Comparison of ENCODE assay signal across 18 cellular contexts in genomic region chr14:70931008-70931407, GRCh38. TPM values are rescaled to one million over a fixed set of nuclear protein-coding genes. Genes with fewer than 3 reads are reported as not detected.
A peak's percentile ranks its signal among the peaks of the same experiment; 100 is the strongest.
DNase-seq lines count a peak whose midpoint lies in the region; ATAC-seq and TF ChIP-seq lines count a peak whose summit lies in the region.
"Had no signal": no experiment of that assay in that cellular context is flagged by ENCODE, and none has a peak within 500 bp of the region (broad histone marks: within the 10 kb centered on the region; RNA-seq: fewer than 3 reads in every experiment).

No MANE protein-coding gene starts in this region.

- in situ Hi-C loops in mammary epithelial cell (cut with MboI; ENCODE audit: low sequenced_read_pairs in 2 of 2) = no loop called here

- no peak overlapping the region for H2BK5ac ChIP-seq in H9 (ENCODE audit: insufficient read length, low read length)

- H3K23me2 ChIP-seq in H9 (ENCODE audit: insufficient read length, low read depth, low read length, poor library complexity, severe bottlenecking) = no peaks in the 10 kb centered on the region

- H4K91ac ChIP-seq in H9 (ENCODE audit: insufficient read length, low read depth, low read length) = no peak overlapping the region

- H3K9me3 Mint-ChIP-seq in MCF 10A (ENCODE audit: unreplicated experiment) (no peaks in the 10 kb centered on the region), H9 (no peaks in the 10 kb centered on the region; a peak in 1 of 5 replicates)
- H3K9me3 Mint-ChIP-seq in activated T-helper 17 cell treated with anti-CD3 and anti-CD28 coated beads, Interleukin-2, amount 50 U/mL, for 72 hours = no peaks in the 10 kb centered on the region

- H3K9me3 ChIP-seq in mammary epithelial cell (replicated peaks; ENCODE audit: insufficient read depth, low read length) (no peaks in the 10 kb centered on the region), H9 (ENCODE audit: control insufficient read depth, low read depth, low read length) (no peaks in the 10 kb centered on the region)
- H3K9me3 ChIP-seq: HAP-1, SJCRH30 had no signal

- H3K4me2 ChIP-seq in mammary epithelial cell (ENCODE audit: insufficient read depth, low read depth, low read length) (peak overlapping the region; percentile 39), H9 (ENCODE audit: insufficient read depth, insufficient read length, low read length) (no peak overlapping the region)

- peaks cover 95% of the 10 kb centered on the region for H3K79me2 ChIP-seq in mammary epithelial cell (ENCODE audit: insufficient read depth, low read length)
- peaks cover 18% of the 10 kb centered on the region; the same call in 1 of the 2 replicates for H3K79me2 ChIP-seq in H9 (ENCODE audit: insufficient read depth, low read length)

- ATAC-seq in activated T-helper 17 cell treated with anti-CD3 and anti-CD28 coated beads, Interleukin-2, amount 50 U/mL, for 72 hours (replicated peaks) = no peak
- peak; percentile 29 for ATAC-seq in foreskin keratinocyte
- ATAC-seq: PC-3 had no signal

- no peaks in the 10 kb centered on the region for H3K36me3 ChIP-seq in mammary epithelial cell (ENCODE audit: insufficient read depth, low read length)
- H3K36me3 ChIP-seq: SJCRH30 had no signal

- no peaks in the 10 kb centered on the region for H3K79me1 ChIP-seq in H9 (ENCODE audit: insufficient read depth, low read depth, low read length, poor library complexity, severe bottlenecking)

- no peak overlapping the region for H4K8ac ChIP-seq in H9 (replicated peaks; ENCODE audit: insufficient read length, low read depth, low read length)

- H3K9ac ChIP-seq in mammary epithelial cell (ENCODE audit: insufficient read depth, low read length) (no peak overlapping the region), H9 (ENCODE audit: extremely low read depth, insufficient read length, low read length) (no peak overlapping the region)
- H3K9ac ChIP-seq: BLaER1 had no signal

- H3K23ac ChIP-seq in H9 (ENCODE audit: insufficient read length, low read depth, low read length) = no peak overlapping the region

- no peak overlapping the region for H3K27ac Mint-ChIP-seq in MCF 10A (ENCODE audit: low read depth, unreplicated experiment)
- peak overlapping the region; percentile 68 for H3K27ac Mint-ChIP-seq in activated T-helper 17 cell treated with anti-CD3 and anti-CD28 coated beads, Interleukin-2, amount 50 U/mL, for 72 hours
- no peak overlapping the region; a peak in 1 of 7 replicates for H3K27ac Mint-ChIP-seq in H9

- no peak overlapping the region for H2BK12ac ChIP-seq in H9 (ENCODE audit: insufficient read length, low read depth, low read length)

- no peak overlapping the region for H2BK15ac ChIP-seq in H9 (ENCODE audit: low read depth, low read length)

- H3K36me3 Mint-ChIP-seq in MCF 10A (ENCODE audit: insufficient read depth, unreplicated experiment) (no peaks in the 10 kb centered on the region), H9 (ENCODE audit: insufficient read depth in 1 of 3, low read depth in 3 of 3) (peaks cover under 1 to 3% (median 3%) of the 10 kb centered on the region in 3 experiments; a peak in 3 of 7 replicates)
- peaks cover 8% of the 10 kb centered on the region for H3K36me3 Mint-ChIP-seq in activated T-helper 17 cell treated with anti-CD3 and anti-CD28 coated beads, Interleukin-2, amount 50 U/mL, for 72 hours (ENCODE audit: low read depth)

- H3K4me1 Mint-ChIP-seq in MCF 10A (ENCODE audit: insufficient read depth, unreplicated experiment) = peaks cover 30% of the 10 kb centered on the region
- H3K4me1 Mint-ChIP-seq in activated T-helper 17 cell treated with anti-CD3 and anti-CD28 coated beads, Interleukin-2, amount 50 U/mL, for 72 hours = peaks cover 54% of the 10 kb centered on the region
- H3K4me1 Mint-ChIP-seq in H9 = peaks cover 7 to 12% of the 10 kb centered on the region in 2 experiments

- no peak overlapping the region for H3K56ac ChIP-seq in H9 (ENCODE audit: insufficient read length, low read depth, low read length)

- dilution Hi-C loops in mammary epithelial cell (cut with HindIII; ENCODE audit: low sequenced_read_pairs) = no loop called here

- H4K20me1 ChIP-seq in mammary epithelial cell (ENCODE audit: insufficient read depth, low read length) (peaks cover 3% of the 10 kb centered on the region), H9 (ENCODE audit: control insufficient read depth, insufficient read depth, insufficient read length) (no peaks in the 10 kb centered on the region)

- H4K5ac ChIP-seq in H9 (ENCODE audit: insufficient read length, low read depth, low read length) = no peak overlapping the region

- BruUV-seq in mammary epithelial cell (replicated peaks; lab: Mats Ljungman, UMichigan) (no TSS peak), MCF 10A (replicated peaks; lab: Mats Ljungman, UMichigan) (no TSS peak)

- H2AFZ ChIP-seq in mammary epithelial cell (ENCODE audit: low read depth, low read length) (no peak overlapping the region), H9 (ENCODE audit: low read length) (no peak overlapping the region)

- CTCF ChIA-PET in mammary epithelial cell (lab: Charles Lee; ENCODE audit: low non-redundant PET) (interaction anchor here (0.9 kb wide), 1 partner anchor 121 kb away, joined by 3 read pairs; the partner anchor contains the start of gene MAP3K9), MCF 10A (lab: Yijun Ruan, JAX) (interaction anchor here (0.6 to 1.0 kb wide), 2 partner anchors 42 to 114 kb away, joined by 3 read pairs; no protein-coding TSS in a partner anchor)

- DNase-seq in mammary epithelial cell (peak; percentile 61), MCF 10A (ENCODE audit: unreplicated experiment) (no peak), foreskin keratinocyte (peak; percentile 40 to 48), H9 (no peak), NCI-H2081 treated with DMSO at 0.1 percent for 48 hours (lab: John Stamatoyannopoulos, UW) (no peak)
- DNase-seq in activated CD4-positive, alpha-beta T cell treated with anti-CD3 and anti-CD28 coated beads for 1 hour = no peak
- DNase-seq: GF-D8, NCI-H1417 treated with DMSO at 0.1 percent for 48 hours, NCI-H187 treated with DMSO at 0.1 percent for 48 hours, NCI-H345, NCI-H524 treated with DMSO at 0.1 percent for 48 hours, PC-3, RPMI8226, SJCRH30 had no signal

- intact Hi-C loops in mammary epithelial cell (cut with micrococcal nuclease) = no loop called here
- intact Hi-C loops in MCF 10A (cut with micrococcal nuclease) = no loop called here

- H3K27me3 ChIP-seq in mammary epithelial cell (ENCODE audit: insufficient read depth, low read length) (no peaks in the 10 kb centered on the region), foreskin keratinocyte (no peaks in the 10 kb centered on the region), H9 (ENCODE audit: insufficient read depth, low read length) (no peaks in the 10 kb centered on the region)
- H3K27me3 ChIP-seq: BLaER1, SJCRH30 had no signal

- no peak overlapping the region for H3K18ac ChIP-seq in H9 (ENCODE audit: insufficient read length, low read depth, low read length)

- no peak overlapping the region for H3T11ph ChIP-seq in H9 (ENCODE audit: low read length)

- no peak overlapping the region for H2BK20ac ChIP-seq in H9 (ENCODE audit: low read depth, low read length, poor library complexity, severe bottlenecking)

- no peak overlapping the region for H3K4ac ChIP-seq in H9 (ENCODE audit: low read depth, low read length)

- TF ChIP-seq CTCF in mammary epithelial cell (conservative IDR thresholded peaks at IDR 0.05 in 1 of 2, IDR thresholded peaks at IDR 0.05 in 1 of 2; ENCODE audit: extremely low read depth in 1 of 2, insufficient read depth in 1 of 2, low read depth in 1 of 2, low read length in 2 of 2) = no peak
- TF ChIP-seq CTCF in MCF 10A (IDR thresholded peaks at IDR 0.05; ENCODE audit: unreplicated experiment) = no peak
- TF ChIP-seq CTCF in foreskin keratinocyte (conservative IDR thresholded peaks at IDR 0.05) = no peak
- TF ChIP-seq CTCF in H9 (conservative IDR thresholded peaks at IDR 0.05) = no peak

- no peak overlapping the region for H3K14ac ChIP-seq in H9 (ENCODE audit: insufficient read depth, low read length)

- H3K4me3 Mint-ChIP-seq in MCF 10A (ENCODE audit: unreplicated experiment) = no peak overlapping the region
- peak overlapping the region; percentile 15 for H3K4me3 Mint-ChIP-seq in activated T-helper 17 cell treated with anti-CD3 and anti-CD28 coated beads, Interleukin-2, amount 50 U/mL, for 72 hours
- H3K4me3 Mint-ChIP-seq in H9 = no peak overlapping the region

- no peak overlapping the region for H2AK5ac ChIP-seq in H9 (ENCODE audit: insufficient read length, low read length)

- POLR2A ChIA-PET in MCF 10A (lab: Yijun Ruan, JAX) = interaction anchor here (0.6 to 2.4 kb wide), 8 partner anchors 9 to 101 kb away, joined by 3 to 8 read pairs (median 3); no protein-coding TSS in a partner anchor

- H3K4me3 ChIP-seq in mammary epithelial cell (replicated peaks in 1 of 3; ENCODE audit: insufficient read depth in 1 of 3, low read depth in 2 of 3, low read length in 3 of 3) = no peak overlapping the region
- H3K4me3 ChIP-seq: BLaER1, HAP-1, SJCRH30 had no signal

- H3K27me3 Mint-ChIP-seq in MCF 10A (ENCODE audit: insufficient read depth, unreplicated experiment) = no peaks in the 10 kb centered on the region
- no peaks in the 10 kb centered on the region for H3K27me3 Mint-ChIP-seq in activated T-helper 17 cell treated with anti-CD3 and anti-CD28 coated beads, Interleukin-2, amount 50 U/mL, for 72 hours
- H3K27me3 Mint-ChIP-seq in H9 (ENCODE audit: low read depth) = no peaks in the 10 kb centered on the region

- no peak overlapping the region for H2BK120ac ChIP-seq in H9 (ENCODE audit: low read depth, low read length, poor library complexity, severe bottlenecking)

- H3K27ac ChIP-seq in mammary epithelial cell (ENCODE audit: insufficient read depth, low read depth, low read length) = peak overlapping the region; percentile 8
- no peak overlapping the region for H3K27ac ChIP-seq in foreskin keratinocyte
- no peak overlapping the region for H3K27ac ChIP-seq in H9 (ENCODE audit: insufficient read length, low read depth, low read length)
- H3K27ac ChIP-seq: BLaER1, HL-60, SJCRH30 had no signal

- H3K4me1 ChIP-seq in mammary epithelial cell (ENCODE audit: insufficient read depth, low read length) (peaks cover 15% of the 10 kb centered on the region), foreskin keratinocyte (peaks cover 27% of the 10 kb centered on the region), H9 (ENCODE audit: insufficient read depth, low read length) (no peaks in the 10 kb centered on the region; the same call in 1 of the 2 replicates)

RNA-seq across cellular contexts. Expression of gene PCNX1, which starts 23.7 kb away (rescaled TPM):
- total RNA-seq in mammary epithelial cell (100 to 1,000 TPM in 1 of 2 donors, 10 to 100 TPM in 1; 67.9 to 112 TPM), MCF 10A (2022) (48.7 and 55.6 TPM in 2 replicates), foreskin keratinocyte (29.7 and 29.9 TPM in 2 replicates), H9 (2021) (48.0 and 48.6 TPM in 2 replicates)
- polyA plus RNA-seq in mammary epithelial cell (33.9 TPM), foreskin keratinocyte (7.2 and 8.8 TPM in 2 replicates)
- 147 TPM for polyA minus RNA-seq in mammary epithelial cell
- 10 to 100 TPM; 52.1 to 82.0 TPM for total RNA-seq in activated T-helper 17 cell treated with anti-CD3 and anti-CD28 coated beads, Interleukin-2, amount 50 U/mL, for 72 hours

Comparison
In these comparisons a context has a peak if more than half of its experiments do, and no peak if none do; other contexts are left out.
1. DNase-seq: peak in mammary epithelial cell (single experiment) and foreskin keratinocyte (2 of 2); none in MCF 10A (single experiment), activated CD4-positive, alpha-beta T cell treated with anti-CD3 and anti-CD28 coated beads for 1 hour (single experiment), H9 (single experiment) and NCI-H2081 treated with DMSO at 0.1 percent for 48 hours (single experiment).